1 cellular context compared by ENCODE assay signal in the genomic region with DNA sequence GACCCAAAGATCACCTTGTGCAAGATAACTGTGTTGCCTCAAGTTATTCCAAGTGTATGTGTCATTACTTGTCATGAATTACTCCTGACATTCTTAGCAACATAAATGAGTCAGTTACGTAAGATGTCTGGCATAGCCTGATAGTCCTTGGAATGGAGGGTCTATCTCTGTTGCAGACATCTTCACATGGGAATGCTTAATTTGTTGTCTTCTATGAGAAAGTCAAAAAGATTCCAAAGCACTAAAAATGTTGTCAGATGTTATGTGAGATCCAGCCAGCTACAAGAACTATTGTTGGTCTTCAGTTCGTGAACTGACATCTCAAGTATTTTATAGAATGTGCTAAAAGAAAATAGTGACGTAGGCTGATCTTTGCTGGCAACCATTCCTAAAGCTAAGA.
TF ChIP-seq lines count a peak whose summit lies in the region.

No MANE protein-coding gene starts in this region.

TF ChIP-seq in endothelial cell of umbilical vein, 7 proteins besides CTCF, POLR2A, EP300 and RAD21:
- no peak for TF ChIP-seq EZH2 (IDR thresholded peaks at IDR 0.05; ENCODE audit: borderline replicate concordance, low read depth, low read length, severe bottlenecking)
- no peak for TF ChIP-seq MAX (IDR thresholded peaks at IDR 0.05; ENCODE audit: insufficient read depth, insufficient read length)
- no peak for TF ChIP-seq FOS (IDR thresholded peaks at IDR 0.05; ENCODE audit: borderline replicate concordance, insufficient read depth, low read length)
- no peak for TF ChIP-seq JUN (IDR thresholded peaks at IDR 0.05; ENCODE audit: borderline replicate concordance, insufficient read depth, insufficient read length, low read depth)
- no peak for TF ChIP-seq GATA2 (IDR thresholded peaks at IDR 0.05; ENCODE audit: insufficient read depth, insufficient read length, low read depth, low read length)
- no peak for TF ChIP-seq MYC (IDR thresholded peaks at IDR 0.05; ENCODE audit: low read depth, low read length)
- no peak for TF ChIP-seq POLR2AphosphoS5 (IDR thresholded peaks at IDR 0.05; ENCODE audit: insufficient read depth, low read depth, low read length)
TF ChIP-seq in endothelial cell of umbilical vein: peak in this region for 0.
